ENCODE assay signal across 33 cellular contexts in genomic region chr12:15932975-15933374, GRCh38.
"Had no signal": no experiment of that assay in that cellular context is flagged by ENCODE, and none has a peak within 500 bp of the region (broad histone marks: within the 10 kb centered on the region; RNA-seq: fewer than 3 reads in every experiment).

No MANE protein-coding gene starts in this region.

- H3K36me3 ChIP-seq: adrenal gland, breast epithelium, cardiac muscle cell, colonic mucosa, esophagus muscularis mucosa, gastrocnemius medialis, heart right ventricle, WERI-Rb-1 had no signal

- H2AFZ ChIP-seq: hepatocyte had no signal

- H3K4me3 ChIP-seq: adrenal gland, breast epithelium, cardiac muscle cell, colonic mucosa, esophagus muscularis mucosa, gastrocnemius medialis, heart right ventricle, hepatocyte had no signal

- ATAC-seq: activated CD4-positive, CD25-positive, alpha-beta regulatory T cell treated with anti-CD3 and anti-CD28 coated beads, Interleukin-2, amount 50 U/mL, for 24 hours; activated CD8-positive, alpha-beta T cell treated with anti-CD3 and anti-CD28 coated beads for 36 hours; activated naive CD8-positive, alpha-beta T cell treated with anti-CD3 and anti-CD28 coated beads, Interleukin-2, amount 50 U/mL, for 24 hours; activated T-cell treated with anti-CD3 and anti-CD28 coated beads, Interleukin-2, amount 50 U/mL, for 4 hours; activated T-helper 17 cell treated with anti-CD3 and anti-CD28 coated beads, Interleukin-2, amount 50 U/mL, for 72 hours; effector memory CD8-positive, alpha-beta T cell; foreskin keratinocyte; gastrocnemius medialis; heart right ventricle had no signal

- H3K27me3 ChIP-seq: adrenal gland, breast epithelium, cardiac muscle cell, colonic mucosa, esophagus muscularis mucosa, foreskin keratinocyte, gastrocnemius medialis, heart right ventricle, hepatocyte had no signal

- H3K4me2 ChIP-seq: hepatocyte had no signal

- H3K9me3 ChIP-seq: adrenal gland, breast epithelium, colonic mucosa, esophagus muscularis mucosa, gastrocnemius medialis had no signal

- H3K4me1 ChIP-seq: breast epithelium, colonic mucosa had no signal

- H3K27ac ChIP-seq: adrenal gland, breast epithelium, cardiac muscle cell, colonic mucosa, foreskin keratinocyte, gastrocnemius medialis, heart right ventricle, hepatocyte, WERI-Rb-1 had no signal

- DNase-seq: activated B cell treated with CpG ODN at 0.5 μM for 24 hours; activated CD4-positive, alpha-beta T cell treated with anti-CD3 and anti-CD28 coated beads for 48 hours; activated CD4-positive, alpha-beta T cell treated with anti-CD3 and anti-CD28 coated beads, Interleukin-2, amount 50 U/mL, for 1 hour; activated CD4-positive, alpha-beta T cell treated with anti-CD3 and anti-CD28 coated beads, Interleukin-2, amount 50 U/mL, for 48 hours; activated CD8-positive, alpha-beta memory T cell treated with anti-CD3 and anti-CD28 coated beads for 24 hours; activated CD8-positive, alpha-beta T cell treated with anti-CD3 and anti-CD28 coated beads for 36 hours; activated effector memory CD4-positive, alpha-beta T cell treated with Interleukin-2 at 50 U/mL for 16 hours; activated gamma-delta T cell treated with Interleukin-2 at 50 U/mL for 16 hours; activated naive CD4-positive, alpha-beta T cell treated with anti-CD3 and anti-CD28 coated beads for 36 hours; activated naive CD8-positive, alpha-beta T cell treated with anti-CD3 and anti-CD28 coated beads for 36 hours; activated naive CD8-positive, alpha-beta T cell treated with anti-CD3 and anti-CD28 coated beads, Interleukin-2, amount 50 U/mL, for 24 hours; activated T-cell treated with anti-CD3 and anti-CD28 coated beads, Interleukin-2, amount 50 U/mL, for 4 hours; adrenal gland; amygdala; aorta; central memory CD4-positive, alpha-beta T cell; cerebellar nuclear complex; colonic mucosa; dermis blood vessel endothelial cell; effector CD4-positive, alpha-beta T cell; effector memory CD8-positive, alpha-beta T cell; erythroblast; foreskin keratinocyte; gastrocnemius medialis; heart right ventricle; T1000; WERI-Rb-1 had no signal
